ENCODE assay signal across 1 cellular context in genomic region chr15:55277715-55278114, GRCh38.
TF ChIP-seq lines count a peak whose summit lies in the region.

No MANE protein-coding gene starts in this region.

TF ChIP-seq in K562, 482 proteins besides CTCF, POLR2A, EP300 and RAD21:
- TF ChIP-seq TOE1 (IDR thresholded peaks at IDR 0.05; ENCODE audit: borderline replicate concordance) (no peak), TOE1 (CRISPR knock-in tag; IDR thresholded peaks at IDR 0.05; ENCODE audit: borderline replicate concordance, low read depth) (no peak), SOX6 (IDR thresholded peaks at IDR 0.05) (0 out of 2 replicates have a peak, but pooled peaks have one; percentile 28), POLR2G (IDR thresholded peaks at IDR 0.05; ENCODE audit: low read depth, low read length) (no peak), CEBPG (CRISPR knock-in tag; IDR thresholded peaks at IDR 0.05) (no peak), CEBPG (tag; conservative IDR thresholded peaks at IDR 0.05 in 1 of 2, IDR thresholded peaks at IDR 0.05 in 1 of 2) (peak; percentile 66 to 81; a peak in 3 of 4 replicates), EHMT2 (IDR thresholded peaks at IDR 0.05) (no peak), CEBPB (tag; IDR thresholded peaks at IDR 0.05) (peak; percentile 51; the same call in 1 of the 2 replicates), ZNF175 (CRISPR knock-in tag; IDR thresholded peaks at IDR 0.05; ENCODE audit: low read depth) (peak; percentile 79; the same call in 1 of the 2 replicates), BRD4 (IDR thresholded peaks at IDR 0.05) (no peak), ZNF592 (IDR thresholded peaks at IDR 0.05) (0 out of 2 replicates have a peak, but pooled peaks have one; percentile 36), ATF3 (IDR thresholded peaks at IDR 0.05) (peak; percentile 54; the same call in 1 of the 2 replicates), ATF3 (CRISPR knock-in tag; conservative IDR thresholded peaks at IDR 0.05) (no peak), NRF1 (conservative IDR thresholded peaks at IDR 0.05 in 1 of 2, IDR thresholded peaks at IDR 0.05 in 1 of 2) (no peak)
